In genomic region chr7:37208528-37208927, GRCh38 we compare ENCODE assay signal across 9 cellular contexts.
A peak's percentile ranks its signal among the peaks of the same experiment; 100 is the strongest.
DNase-seq lines count a peak whose midpoint lies in the region; ATAC-seq and TF ChIP-seq lines count a peak whose summit lies in the region.
"Had no signal": no experiment of that assay in that cellular context is flagged by ENCODE, and none has a peak within 500 bp of the region (broad histone marks: within the 10 kb centered on the region; RNA-seq: fewer than 3 reads in every experiment).

No MANE protein-coding gene starts in this region.

- no peak overlapping the region for H3K4me3 ChIP-seq in DND-41 (ENCODE audit: low read depth in 1 of 2, low read length in 2 of 2)
- H3K4me3 ChIP-seq in PC-9: no peak overlapping the region
- H3K4me3 ChIP-seq in mammary epithelial cell (replicated peaks in 1 of 3; ENCODE audit: insufficient read depth in 1 of 3, low read depth in 2 of 3, low read length in 3 of 3): no peak overlapping the region

- peaks cover 37% of the 10 kb centered on the region for H3K36me3 Mint-ChIP-seq in activated T-helper 1 cell treated with anti-CD3 and anti-CD28 coated beads, Interleukin-12 subunit alpha, Interleukin-12 subunit beta, Interleukin-2, Interleukin-4 antibody, amounts not matched to agents 30 ng/mL and 10 ng/mL and 1 ng/mL, durations not matched to agents 14 hours and 24 hours and 36 hours (ENCODE audit: low read depth)

- H4K20me1 ChIP-seq in DND-41 (ENCODE audit: insufficient read depth, low read length): no peaks in the 10 kb centered on the region
- H4K20me1 ChIP-seq in PC-9 (ENCODE audit: insufficient read depth): no peaks in the 10 kb centered on the region
- no peaks in the 10 kb centered on the region for H4K20me1 ChIP-seq in mammary epithelial cell (ENCODE audit: insufficient read depth, low read length)

- TF ChIP-seq CTCF in DND-41 (IDR thresholded peaks at IDR 0.05; ENCODE audit: borderline replicate concordance, extremely low read depth, low read length, poor library complexity, severe bottlenecking): peak; percentile 70
- no peak; the same call in 1 of the 2 replicates for TF ChIP-seq CTCF in PC-9 (conservative IDR thresholded peaks at IDR 0.05)
- peak; percentile 23 to 50 for TF ChIP-seq CTCF in mammary epithelial cell (conservative IDR thresholded peaks at IDR 0.05 in 1 of 2, IDR thresholded peaks at IDR 0.05 in 1 of 2; ENCODE audit: extremely low read depth in 1 of 2, insufficient read depth in 1 of 2, low read depth in 1 of 2, low read length in 2 of 2)

- no peaks in the 10 kb centered on the region for H3K4me1 ChIP-seq in DND-41 (ENCODE audit: insufficient read depth, low read length)
- no peaks in the 10 kb centered on the region for H3K4me1 ChIP-seq in PC-9 (replicated peaks; ENCODE audit: insufficient read depth)
- no peaks in the 10 kb centered on the region for H3K4me1 ChIP-seq in mammary epithelial cell (ENCODE audit: insufficient read depth, low read length)

- H3F3A ChIP-seq in PC-9 (ENCODE audit: insufficient read depth, low read depth): no peaks in the 10 kb centered on the region

- BruUV-seq in PC-9 (replicated peaks; lab: Mats Ljungman, UMichigan) (no TSS peak), mammary epithelial cell (replicated peaks; lab: Mats Ljungman, UMichigan) (no TSS peak)

- H3K9me2 ChIP-seq in PC-9 (ENCODE audit: insufficient read depth): no peaks in the 10 kb centered on the region

- H3K27ac Mint-ChIP-seq in activated T-helper 1 cell treated with anti-CD3 and anti-CD28 coated beads, Interleukin-12 subunit alpha, Interleukin-12 subunit beta, Interleukin-2, Interleukin-4 antibody, amounts not matched to agents 30 ng/mL and 10 ng/mL and 1 ng/mL, durations not matched to agents 14 hours and 24 hours and 36 hours: no peak overlapping the region

- no peak overlapping the region for H3K9ac ChIP-seq in DND-41 (ENCODE audit: low read depth, low read length)
- H3K9ac ChIP-seq in mammary epithelial cell (ENCODE audit: insufficient read depth, low read length): no peak overlapping the region

- peaks cover 15% of the 10 kb centered on the region for H3K4me1 Mint-ChIP-seq in activated T-helper 1 cell treated with anti-CD3 and anti-CD28 coated beads, Interleukin-12 subunit alpha, Interleukin-12 subunit beta, Interleukin-2, Interleukin-4 antibody, amounts not matched to agents 30 ng/mL and 10 ng/mL and 1 ng/mL, durations not matched to agents 14 hours and 24 hours and 36 hours (ENCODE audit: low read depth)

- POLR2A ChIA-PET in PC-9 (lab: Charles Lee; ENCODE audit: unreplicated experiment): no interaction called here

- peak; percentile 43 for DNase-seq in DND-41
- DNase-seq in PC-9: peak; percentile 14 to 44
- peak; percentile 28 for DNase-seq in mammary epithelial cell
- peak; percentile 29 to 60 for DNase-seq in left colon
- peak; percentile 88 for DNase-seq in stromal cell of bone marrow (ENCODE audit: low read depth)
- no peak for DNase-seq in activated T-helper 1 cell treated with anti-CD3 and anti-CD28 coated beads, Interleukin-12 subunit alpha, Interleukin-12 subunit beta, Interleukin-2, Interleukin-4 antibody, amounts not matched to agents 30 ng/mL and 10 ng/mL and 1 ng/mL, durations not matched to agents 14 hours and 24 hours and 36 hours (ENCODE audit: low spot score)

- ATAC-seq in DND-41 (ENCODE audit: insufficient read depth, low read depth) (peak; percentile 80), GM19452 (IDR thresholded peaks at IDR 0.05; ENCODE audit: unreplicated experiment) (peak; percentile 64), HG03520 (IDR thresholded peaks at IDR 0.05; ENCODE audit: unreplicated experiment) (peak; percentile 76), left colon (peak; percentile 71)

- in situ Hi-C loops in mammary epithelial cell (cut with MboI; ENCODE audit: low sequenced_read_pairs in 2 of 2): loop anchor here (10.0 to 25.0 kb wide), 2 partner anchors 734 to 1221 kb away; no protein-coding TSS in a partner anchor

- CTCF ChIA-PET in PC-9 (lab: Charles Lee): no interaction called here
- CTCF ChIA-PET in mammary epithelial cell (lab: Charles Lee; ENCODE audit: low non-redundant PET): interaction anchor here (0.7 kb wide), 1 partner anchor 238 kb away, joined by 4 read pairs; no protein-coding TSS in a partner anchor

- 23% methylated on average over 5 of the region's 5 CpGs for WGBS in mammary epithelial cell (ENCODE audit: low coverage, missing lambda C conversion rate)

- H3K9me3 ChIP-seq in DND-41 (ENCODE audit: insufficient read depth, low read length, severe bottlenecking) (no peaks in the 10 kb centered on the region), PC-9 (ENCODE audit: insufficient read depth, low read depth) (no peaks in the 10 kb centered on the region), mammary epithelial cell (replicated peaks; ENCODE audit: insufficient read depth, low read length) (no peaks in the 10 kb centered on the region)

- no peaks in the 10 kb centered on the region for H3K9me3 Mint-ChIP-seq in activated T-helper 1 cell treated with anti-CD3 and anti-CD28 coated beads, Interleukin-12 subunit alpha, Interleukin-12 subunit beta, Interleukin-2, Interleukin-4 antibody, amounts not matched to agents 30 ng/mL and 10 ng/mL and 1 ng/mL, durations not matched to agents 14 hours and 24 hours and 36 hours
- H3K9me3 Mint-ChIP-seq: central memory CD8-positive, alpha-beta T cell had no signal

- H3K79me2 ChIP-seq in DND-41 (ENCODE audit: insufficient read depth, low read length) (no peaks in the 10 kb centered on the region), PC-9 (ENCODE audit: low read depth) (no peaks in the 10 kb centered on the region), mammary epithelial cell (ENCODE audit: insufficient read depth, low read length) (no peaks in the 10 kb centered on the region)

- H3K4me2 ChIP-seq in DND-41 (ENCODE audit: insufficient read depth, low read length) (no peak overlapping the region), PC-9 (no peak overlapping the region), mammary epithelial cell (ENCODE audit: insufficient read depth, low read depth, low read length) (no peak overlapping the region)

- peaks cover 50% of the 10 kb centered on the region for H3K36me3 ChIP-seq in DND-41 (ENCODE audit: insufficient read depth, low read length)
- no peaks in the 10 kb centered on the region for H3K36me3 ChIP-seq in PC-9 (ENCODE audit: low read depth)
- H3K36me3 ChIP-seq in mammary epithelial cell (ENCODE audit: insufficient read depth, low read length): no peaks in the 10 kb centered on the region

- no peaks in the 10 kb centered on the region for H3K27me3 Mint-ChIP-seq in activated T-helper 1 cell treated with anti-CD3 and anti-CD28 coated beads, Interleukin-12 subunit alpha, Interleukin-12 subunit beta, Interleukin-2, Interleukin-4 antibody, amounts not matched to agents 30 ng/mL and 10 ng/mL and 1 ng/mL, durations not matched to agents 14 hours and 24 hours and 36 hours (ENCODE audit: insufficient read depth)
- H3K27me3 Mint-ChIP-seq: central memory CD8-positive, alpha-beta T cell had no signal

- dilution Hi-C loops in mammary epithelial cell (cut with HindIII; ENCODE audit: low sequenced_read_pairs): loop anchor here (25.0 kb wide), 1 partner anchor 604 kb away; no protein-coding TSS in a partner anchor

- H2AFZ ChIP-seq in DND-41 (ENCODE audit: low read depth, low read length): no peak overlapping the region
- H2AFZ ChIP-seq in PC-9: no peak overlapping the region
- no peak overlapping the region for H2AFZ ChIP-seq in mammary epithelial cell (ENCODE audit: low read depth, low read length)

- no peaks in the 10 kb centered on the region for H3K27me3 ChIP-seq in DND-41 (ENCODE audit: insufficient read depth, low read length, poor library complexity)
- H3K27me3 ChIP-seq in PC-9 (ENCODE audit: insufficient read depth, low read depth): peaks cover 41% of the 10 kb centered on the region
- H3K27me3 ChIP-seq in mammary epithelial cell (ENCODE audit: insufficient read depth, low read length): no peaks in the 10 kb centered on the region

- no peak overlapping the region for H3K27ac ChIP-seq in DND-41 (ENCODE audit: low read length)
- H3K27ac ChIP-seq in PC-9: no peak overlapping the region
- no peak overlapping the region for H3K27ac ChIP-seq in mammary epithelial cell (ENCODE audit: insufficient read depth, low read depth, low read length)

- no peak overlapping the region for H3K4me3 Mint-ChIP-seq in activated T-helper 1 cell treated with anti-CD3 and anti-CD28 coated beads, Interleukin-12 subunit alpha, Interleukin-12 subunit beta, Interleukin-2, Interleukin-4 antibody, amounts not matched to agents 30 ng/mL and 10 ng/mL and 1 ng/mL, durations not matched to agents 14 hours and 24 hours and 36 hours
- H3K4me3 Mint-ChIP-seq: central memory CD8-positive, alpha-beta T cell had no signal

- intact Hi-C loops in PC-9 (cut with micrococcal nuclease; ENCODE audit: unreplicated experiment) (no loop called here), mammary epithelial cell (cut with micrococcal nuclease) (loop anchor here (1.0 kb wide), 2 partner anchors 302 to 625 kb away; no protein-coding TSS in a partner anchor), left colon (cut with DNase I, micrococcal nuclease) (no loop called here)
- intact Hi-C loops in activated T-helper 1 cell treated with anti-CD3 and anti-CD28 coated beads, Interleukin-12 subunit alpha, Interleukin-12 subunit beta, Interleukin-2, Interleukin-4 antibody, amounts not matched to agents 30 ng/mL and 10 ng/mL and 1 ng/mL, durations not matched to agents 14 hours and 24 hours and 36 hours (cut with micrococcal nuclease): loop anchor here (1.0 to 5.0 kb wide), 5 partner anchors 145 to 624 kb away; partner anchors contain the start of gene ELMO1

Comparison
In these comparisons a context has a peak if more than half of its experiments do, and no peak if none do; other contexts are left out.
1. intact Hi-C loops: an anchor here in mammary epithelial cell (1.0 kb wide) and activated T-helper 1 cell treated with anti-CD3 and anti-CD28 coated beads, Interleukin-12 subunit alpha, Interleukin-12 subunit beta, Interleukin-2, Interleukin-4 antibody, amounts not matched to agents 30 ng/mL and 10 ng/mL and 1 ng/mL, durations not matched to agents 14 hours and 24 hours and 36 hours (1.0 to 5.0 kb wide); none called in PC-9 and left colon.